In the genomic region with DNA sequence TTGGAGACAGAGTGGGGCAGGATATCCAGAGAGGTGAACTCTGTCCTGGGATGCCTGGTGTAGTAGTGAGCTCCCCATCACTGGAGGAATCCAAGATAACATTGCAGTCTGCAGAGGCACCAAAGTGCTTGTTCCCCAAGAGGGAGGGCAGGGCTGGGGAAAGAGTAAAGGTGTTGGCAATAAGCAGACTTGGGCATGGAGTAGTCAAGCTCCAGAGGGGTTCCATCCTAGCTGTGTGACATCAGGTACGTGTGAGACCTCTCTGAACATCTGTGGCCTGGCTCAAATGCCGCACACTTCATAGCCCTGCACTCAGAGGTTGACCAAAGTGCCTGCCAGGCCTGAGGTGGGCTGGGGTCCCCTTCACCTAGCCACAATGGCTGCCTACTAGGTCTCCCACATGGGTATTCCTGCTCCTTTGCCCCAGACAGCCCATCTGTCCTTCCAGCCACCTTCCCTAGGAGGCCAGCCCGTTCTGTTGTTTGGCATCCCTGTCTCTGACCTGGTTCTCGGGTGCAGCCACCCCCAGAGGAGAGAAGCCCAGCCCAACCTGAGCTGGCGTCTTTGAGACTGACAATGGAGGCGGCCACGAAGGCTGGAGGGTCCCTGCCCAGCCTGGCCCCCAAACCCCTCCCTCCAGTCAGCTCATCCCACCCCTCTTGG, we compare ENCODE assay signal across 18 cellular contexts. TPM values are rescaled to one million over a fixed set of nuclear protein-coding genes. Genes with fewer than 3 reads are reported as not detected.
DNase-seq lines count a peak whose midpoint lies in the region; ATAC-seq, FAIRE-seq and TF ChIP-seq lines count a peak whose summit lies in the region.
"Had no signal": no experiment of that assay in that cellular context is flagged by ENCODE, and none has a peak within 500 bp of the region (broad histone marks: within the 10 kb centered on the region; RNA-seq: fewer than 3 reads in every experiment).

No MANE protein-coding gene starts in this region.

- H3K4me1 Mint-ChIP-seq in WTC11: peaks cover 18% of the 10 kb centered on the region
- peaks cover 11% of the 10 kb centered on the region for H3K4me1 Mint-ChIP-seq in type B pancreatic cell (ENCODE audit: unreplicated experiment)

- TF ChIP-seq CTCF in right atrium auricular region (IDR thresholded peaks at IDR 0.05) (no peak), WTC11 (IDR thresholded peaks at IDR 0.05) (no peak), kidney (IDR thresholded peaks at IDR 0.05; ENCODE audit: borderline replicate concordance, extremely low read depth, insufficient read depth) (no peak), type B pancreatic cell (conservative IDR thresholded peaks at IDR 0.05) (no peak)

- H3K27me3 ChIP-seq in right atrium auricular region: no peaks in the 10 kb centered on the region
- H3K27me3 ChIP-seq: adrenal gland had no signal

- H3K27ac ChIP-seq in right atrium auricular region (no peak overlapping the region), kidney (ENCODE audit: low read depth in 2 of 2, low read length in 2 of 2) (no peak overlapping the region)
- H3K27ac ChIP-seq: adrenal gland, neural progenitor cell, thoracic aorta had no signal

- no peak overlapping the region for H3K9ac ChIP-seq in kidney (ENCODE audit: low read length in 2 of 2)
- H3K9ac ChIP-seq: neural progenitor cell had no signal

- H3K27me3 Mint-ChIP-seq in WTC11 (ENCODE audit: low read depth) (peaks cover 62% of the 10 kb centered on the region), type B pancreatic cell (peaks cover 4% of the 10 kb centered on the region)
- H3K27me3 Mint-ChIP-seq: activated CD4-positive, alpha-beta memory T cell treated with anti-CD3 and anti-CD28 coated beads, Interleukin-2, amount 10 ng/mL, durations not matched to agents 7 days and 5 days; IgD-negative memory B cell had no signal

- no peaks in the 10 kb centered on the region for H3K9me3 ChIP-seq in right atrium auricular region
- no peaks in the 10 kb centered on the region for H3K9me3 ChIP-seq in kidney (ENCODE audit: control insufficient read depth in 1 of 2, low read length in 2 of 2)
- H3K9me3 ChIP-seq: adrenal gland, thoracic aorta had no signal

- H3K9me3 Mint-ChIP-seq in WTC11 (no peaks in the 10 kb centered on the region), type B pancreatic cell (no peaks in the 10 kb centered on the region)
- H3K9me3 Mint-ChIP-seq: activated CD4-positive, alpha-beta memory T cell treated with anti-CD3 and anti-CD28 coated beads, Interleukin-2, amount 10 ng/mL, durations not matched to agents 7 days and 5 days; dendritic cell treated with granulocyte-macrophage colony-stimulating factor and Interleukin-4, amounts not matched to agents 40 ng/mL and 50 ng/mL, for 4 days; IgD-negative memory B cell; stimulated activated effector memory CD8-positive, alpha-beta T cell treated with anti-CD3 and anti-CD28 coated beads, Interleukin-12 subunit alpha, Interleukin-12 subunit beta, amount 100 ng/mL, for 72 hours had no signal

- H3K36me3 ChIP-seq in right atrium auricular region: peaks cover 7% of the 10 kb centered on the region
- no peaks in the 10 kb centered on the region for H3K36me3 ChIP-seq in kidney (ENCODE audit: control insufficient read depth in 1 of 2, insufficient read depth in 2 of 2, low read length in 2 of 2)
- H3K36me3 ChIP-seq: adrenal gland, neural progenitor cell, thoracic aorta had no signal

- POLR2A ChIA-PET in WTC11 (lab: Charles Lee): no interaction called here

- intact Hi-C loops in Right ventricle myocardium superior (cut with DNase I) (no loop called here), kidney (cut with DNase I) (no loop called here)

- ATAC-seq in Right ventricle myocardium superior (ENCODE audit: poor library complexity): no peak
- ATAC-seq in WTC11: no peak
- no peak for ATAC-seq in esophagus mucosa
- ATAC-seq: stimulated activated effector memory CD8-positive, alpha-beta T cell treated with anti-CD3 and anti-CD28 coated beads, Interleukin-12 subunit alpha, Interleukin-12 subunit beta, amount 100 ng/mL, for 72 hours had no signal

- H3K4me3 ChIP-seq in right atrium auricular region (no peak overlapping the region), kidney (ENCODE audit: low read length in 2 of 2) (no peak overlapping the region)
- H3K4me3 ChIP-seq: adrenal gland, neural progenitor cell, thoracic aorta had no signal

- H3K36me3 Mint-ChIP-seq in WTC11: peaks cover 10% of the 10 kb centered on the region
- H3K36me3 Mint-ChIP-seq in type B pancreatic cell: no peaks in the 10 kb centered on the region
- H3K36me3 Mint-ChIP-seq: neural progenitor cell had no signal

- DNase-seq in Right ventricle myocardium superior (peak; percentile 17), right atrium auricular region (ENCODE audit: low spot score) (no peak), WTC11 (ENCODE audit: low spot score) (no peak), kidney (peak; percentile 32), type B pancreatic cell (ENCODE audit: extremely low spot score, unreplicated experiment) (no peak), H4 (ENCODE audit: low spot score) (no peak), RKO (ENCODE audit: low spot score) (no peak)
- DNase-seq: activated CD4-positive, alpha-beta memory T cell treated with anti-CD3 and anti-CD28 coated beads, Interleukin-2, amount 10 ng/mL, durations not matched to agents 7 days and 5 days; foreskin melanocyte; kidney glomerular epithelial cell; MV-4-11 had no signal

- H3K27ac Mint-ChIP-seq in WTC11: no peak overlapping the region
- H3K27ac Mint-ChIP-seq in type B pancreatic cell: peak overlapping the region; percentile 59
- H3K27ac Mint-ChIP-seq: activated CD4-positive, alpha-beta memory T cell treated with anti-CD3 and anti-CD28 coated beads, Interleukin-2, amount 10 ng/mL, durations not matched to agents 7 days and 5 days; dendritic cell treated with granulocyte-macrophage colony-stimulating factor and Interleukin-4, amounts not matched to agents 40 ng/mL and 50 ng/mL, for 4 days; stimulated activated effector memory CD8-positive, alpha-beta T cell treated with anti-CD3 and anti-CD28 coated beads, Interleukin-12 subunit alpha, Interleukin-12 subunit beta, amount 100 ng/mL, for 72 hours had no signal

- H3K4me1 ChIP-seq in right atrium auricular region (peaks cover 0 to 27% of the 10 kb centered on the region in 2 donors), kidney (ENCODE audit: control insufficient read depth in 1 of 2, insufficient read depth in 1 of 2, low read depth in 1 of 2, low read length in 2 of 2) (peaks cover 3 to 18% of the 10 kb centered on the region in 2 donors)

- CTCF ChIA-PET in WTC11 (lab: Charles Lee): interaction anchor here (1.5 to 4.7 kb wide), 2 partner anchors 75 to 80 kb away, joined by 4 to 38 read pairs; no protein-coding TSS in a partner anchor

- no peak for FAIRE-seq in kidney (lab: Jason Lieb, UNC)

- H3K4me3 Mint-ChIP-seq in WTC11 (no peak overlapping the region), type B pancreatic cell (no peak overlapping the region)
- H3K4me3 Mint-ChIP-seq: activated CD4-positive, alpha-beta memory T cell treated with anti-CD3 and anti-CD28 coated beads, Interleukin-2, amount 10 ng/mL, durations not matched to agents 7 days and 5 days; dendritic cell treated with granulocyte-macrophage colony-stimulating factor and Interleukin-4, amounts not matched to agents 40 ng/mL and 50 ng/mL, for 4 days; neural progenitor cell; stimulated activated effector memory CD8-positive, alpha-beta T cell treated with anti-CD3 and anti-CD28 coated beads, Interleukin-12 subunit alpha, Interleukin-12 subunit beta, amount 100 ng/mL, for 72 hours had no signal

TF ChIP-seq in WTC11, 78 proteins besides CTCF, POLR2A, EP300 and RAD21:
- 0 out of 2 replicates have a peak, but pooled peaks have one; percentile 47 for TF ChIP-seq GTF2I (CRISPR knock-in tag; conservative IDR thresholded peaks at IDR 0.05)
- TF ChIP-seq, protein P1, sequence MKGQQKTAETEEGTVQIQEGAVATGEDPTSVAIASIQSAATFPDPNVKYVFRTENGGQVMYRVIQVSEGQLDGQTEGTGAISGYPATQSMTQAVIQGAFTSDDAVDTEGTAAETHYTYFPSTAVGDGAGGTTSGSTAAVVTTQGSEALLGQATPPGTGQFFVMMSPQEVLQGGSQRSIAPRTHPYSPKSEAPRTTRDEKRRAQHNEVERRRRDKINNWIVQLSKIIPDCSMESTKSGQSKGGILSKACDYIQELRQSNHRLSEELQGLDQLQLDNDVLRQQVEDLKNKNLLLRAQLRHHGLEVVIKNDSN (CRISPR knock-in tag; IDR thresholded peaks at IDR 0.05): no peak

RNA-seq across cellular contexts. Expression of gene ARF1, which starts 2.8 kb away (rescaled TPM):
- 251 TPM for total RNA-seq in Right ventricle myocardium superior
- total RNA-seq in right atrium auricular region: 100 to 1,000 TPM; 375 to 422 TPM
- total RNA-seq in WTC11 (2021): 295 to 330 TPM (median 300 TPM) in 3 replicates
- total RNA-seq in kidney: 383 TPM
- polyA plus RNA-seq in kidney (ENCODE audit: insufficient read depth, low read depth, low replicate concordance): 398 TPM
- total RNA-seq in type B pancreatic cell (ENCODE audit: low replicate concordance): 288 and 401 TPM in 2 replicates
- 102 and 167 TPM in 2 replicates for total RNA-seq in H4 (2014; rRNA removed; shearing (Covaris generic))
- 273 TPM for total RNA-seq in esophagus mucosa

RNA-seq across cellular contexts. Expression of gene C1orf35, which starts 23.4 kb away (rescaled TPM):
- 7.3 TPM for total RNA-seq in Right ventricle myocardium superior
- 1 to 10 TPM; 4.5 to 4.9 TPM for total RNA-seq in right atrium auricular region
- 30.0 to 33.8 TPM (median 30.7 TPM) in 3 replicates for total RNA-seq in WTC11 (2021)
- total RNA-seq in kidney: 17.4 TPM
- 17.6 TPM for polyA plus RNA-seq in kidney (ENCODE audit: insufficient read depth, low read depth, low replicate concordance)
- 16.9 and 23.3 TPM in 2 replicates for total RNA-seq in type B pancreatic cell (ENCODE audit: low replicate concordance)
- 10.7 and 14.2 TPM in 2 replicates for total RNA-seq in H4 (2014; rRNA removed; shearing (Covaris generic))
- 13.9 TPM for total RNA-seq in esophagus mucosa

RNA-seq across cellular contexts. Expression of gene MRPL55, which starts 29.4 kb away (rescaled TPM):
- total RNA-seq in Right ventricle myocardium superior (65.6 TPM), right atrium auricular region (10 to 100 TPM; 76.6 to 81.2 TPM), WTC11 (2021) (65.8 to 70.5 TPM (median 66.9 TPM) in 3 replicates), kidney (37.8 TPM), type B pancreatic cell (ENCODE audit: low replicate concordance) (47.4 and 58.8 TPM in 2 replicates), esophagus mucosa (29.0 TPM)
- 141 TPM for polyA plus RNA-seq in kidney (ENCODE audit: insufficient read depth, low read depth, low replicate concordance)
- 85.3 and 97.7 TPM in 2 replicates for total RNA-seq in H4 (2014; rRNA removed; shearing (Covaris generic))

Comparison
In these comparisons a context has a peak if more than half of its experiments do, and no peak if none do; other contexts are left out.
1. DNase-seq: peak in Right ventricle myocardium superior (single experiment) and kidney (single experiment); none in right atrium auricular region (single experiment), WTC11 (single experiment), type B pancreatic cell (single experiment), H4 (single experiment) and RKO (single experiment).